ENCODE assay signal across 1 cellular context in the genomic region with DNA sequence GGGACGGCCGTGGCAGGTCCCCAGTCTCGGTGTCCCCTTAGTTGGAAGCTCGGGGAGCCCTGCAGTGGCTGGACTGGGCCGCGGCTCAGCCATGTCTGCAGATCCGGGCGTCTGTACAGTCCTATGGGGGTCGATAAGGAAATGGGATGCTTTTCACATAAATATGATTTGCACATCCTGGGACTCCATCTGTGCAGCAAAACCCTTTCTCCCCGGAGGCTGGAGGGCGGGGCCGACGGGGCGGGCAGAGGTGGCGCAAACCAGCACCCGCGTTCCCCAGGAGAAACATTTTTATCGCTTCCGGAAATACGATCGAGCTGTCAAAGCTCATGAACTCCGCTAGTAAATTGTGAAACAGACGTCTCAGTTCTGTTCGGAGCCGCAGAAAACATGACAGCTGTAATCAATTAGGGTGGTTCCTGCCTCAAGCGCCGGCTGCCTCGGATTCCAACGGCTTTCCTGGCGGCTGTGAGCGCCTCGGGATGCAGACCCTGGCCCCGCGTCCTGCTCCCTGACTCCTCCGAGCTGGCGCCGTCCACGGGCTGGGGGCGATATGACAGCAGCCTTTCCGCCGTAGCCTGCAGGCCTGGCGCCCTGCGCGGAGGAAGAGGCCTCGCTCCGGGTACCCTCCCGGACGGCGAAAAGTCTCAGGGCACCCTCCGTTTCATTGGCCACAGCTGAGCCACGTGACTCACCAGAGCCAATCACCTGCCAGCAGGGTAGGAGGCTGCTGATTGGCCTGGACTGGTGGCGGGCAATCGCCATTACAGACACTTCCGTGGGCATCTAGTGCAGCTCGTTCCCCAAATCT.
TF ChIP-seq lines count a peak whose summit lies in the region.

No MANE protein-coding gene starts in this region.

TF ChIP-seq in K562, 482 proteins besides CTCF, POLR2A, EP300 and RAD21 (continued from another document):
- TF ChIP-seq, protein P1, sequence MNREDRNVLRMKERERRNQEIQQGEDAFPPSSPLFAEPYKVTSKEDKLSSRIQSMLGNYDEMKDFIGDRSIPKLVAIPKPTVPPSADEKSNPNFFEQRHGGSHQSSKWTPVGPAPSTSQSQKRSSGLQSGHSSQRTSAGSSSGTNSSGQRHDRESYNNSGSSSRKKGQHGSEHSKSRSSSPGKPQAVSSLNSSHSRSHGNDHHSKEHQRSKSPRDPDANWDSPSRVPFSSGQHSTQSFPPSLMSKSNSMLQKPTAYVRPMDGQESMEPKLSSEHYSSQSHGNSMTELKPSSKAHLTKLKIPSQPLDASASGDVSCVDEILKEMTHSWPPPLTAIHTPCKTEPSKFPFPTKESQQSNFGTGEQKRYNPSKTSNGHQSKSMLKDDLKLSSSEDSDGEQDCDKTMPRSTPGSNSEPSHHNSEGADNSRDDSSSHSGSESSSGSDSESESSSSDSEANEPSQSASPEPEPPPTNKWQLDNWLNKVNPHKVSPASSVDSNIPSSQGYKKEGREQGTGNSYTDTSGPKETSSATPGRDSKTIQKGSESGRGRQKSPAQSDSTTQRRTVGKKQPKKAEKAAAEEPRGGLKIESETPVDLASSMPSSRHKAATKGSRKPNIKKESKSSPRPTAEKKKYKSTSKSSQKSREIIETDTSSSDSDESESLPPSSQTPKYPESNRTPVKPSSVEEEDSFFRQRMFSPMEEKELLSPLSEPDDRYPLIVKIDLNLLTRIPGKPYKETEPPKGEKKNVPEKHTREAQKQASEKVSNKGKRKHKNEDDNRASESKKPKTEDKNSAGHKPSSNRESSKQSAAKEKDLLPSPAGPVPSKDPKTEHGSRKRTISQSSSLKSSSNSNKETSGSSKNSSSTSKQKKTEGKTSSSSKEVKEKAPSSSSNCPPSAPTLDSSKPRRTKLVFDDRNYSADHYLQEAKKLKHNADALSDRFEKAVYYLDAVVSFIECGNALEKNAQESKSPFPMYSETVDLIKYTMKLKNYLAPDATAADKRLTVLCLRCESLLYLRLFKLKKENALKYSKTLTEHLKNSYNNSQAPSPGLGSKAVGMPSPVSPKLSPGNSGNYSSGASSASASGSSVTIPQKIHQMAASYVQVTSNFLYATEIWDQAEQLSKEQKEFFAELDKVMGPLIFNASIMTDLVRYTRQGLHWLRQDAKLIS (CRISPR knock-in tag; IDR thresholded peaks at IDR 0.05), result no peak
- TF ChIP-seq ZNF445 (CRISPR knock-in tag; IDR thresholded peaks at IDR 0.05; ENCODE audit: low read depth), result no peak
- TF ChIP-seq MEIS2 (IDR thresholded peaks at IDR 0.05; ENCODE audit: partially characterized antibody), result peak; percentile 57
- TF ChIP-seq SIN3A (IDR thresholded peaks at IDR 0.05; ENCODE audit: borderline replicate concordance in 2 of 2, control insufficient read depth in 1 of 2, low read depth in 2 of 2, low read length in 2 of 2), result no peak
- TF ChIP-seq LEF1 (IDR thresholded peaks at IDR 0.05), result no peak
- TF ChIP-seq, protein P2, sequence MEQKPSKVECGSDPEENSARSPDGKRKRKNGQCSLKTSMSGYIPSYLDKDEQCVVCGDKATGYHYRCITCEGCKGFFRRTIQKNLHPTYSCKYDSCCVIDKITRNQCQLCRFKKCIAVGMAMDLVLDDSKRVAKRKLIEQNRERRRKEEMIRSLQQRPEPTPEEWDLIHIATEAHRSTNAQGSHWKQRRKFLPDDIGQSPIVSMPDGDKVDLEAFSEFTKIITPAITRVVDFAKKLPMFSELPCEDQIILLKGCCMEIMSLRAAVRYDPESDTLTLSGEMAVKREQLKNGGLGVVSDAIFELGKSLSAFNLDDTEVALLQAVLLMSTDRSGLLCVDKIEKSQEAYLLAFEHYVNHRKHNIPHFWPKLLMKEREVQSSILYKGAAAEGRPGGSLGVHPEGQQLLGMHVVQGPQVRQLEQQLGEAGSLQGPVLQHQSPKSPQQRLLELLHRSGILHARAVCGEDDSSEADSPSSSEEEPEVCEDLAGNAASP (IDR thresholded peaks at IDR 0.05), result no peak
- TF ChIP-seq, protein P3, sequence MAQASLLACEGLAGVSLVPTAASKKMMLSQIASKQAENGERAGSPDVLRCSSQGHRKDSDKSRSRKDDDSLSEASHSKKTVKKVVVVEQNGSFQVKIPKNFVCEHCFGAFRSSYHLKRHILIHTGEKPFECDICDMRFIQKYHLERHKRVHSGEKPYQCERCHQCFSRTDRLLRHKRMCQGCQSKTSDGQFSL (CRISPR knock-in tag; IDR thresholded peaks at IDR 0.05), result no peak
- TF ChIP-seq, protein P3 (tag; IDR thresholded peaks at IDR 0.05), result no peak
- TF ChIP-seq TRIM24 (IDR thresholded peaks at IDR 0.05), result peak in 1 of 2 experiments; percentile 31; a peak in 1 of 4 replicates
- peak; percentile 73 for TF ChIP-seq POLR2G (IDR thresholded peaks at IDR 0.05; ENCODE audit: low read depth, low read length)
- TF ChIP-seq, protein P4, sequence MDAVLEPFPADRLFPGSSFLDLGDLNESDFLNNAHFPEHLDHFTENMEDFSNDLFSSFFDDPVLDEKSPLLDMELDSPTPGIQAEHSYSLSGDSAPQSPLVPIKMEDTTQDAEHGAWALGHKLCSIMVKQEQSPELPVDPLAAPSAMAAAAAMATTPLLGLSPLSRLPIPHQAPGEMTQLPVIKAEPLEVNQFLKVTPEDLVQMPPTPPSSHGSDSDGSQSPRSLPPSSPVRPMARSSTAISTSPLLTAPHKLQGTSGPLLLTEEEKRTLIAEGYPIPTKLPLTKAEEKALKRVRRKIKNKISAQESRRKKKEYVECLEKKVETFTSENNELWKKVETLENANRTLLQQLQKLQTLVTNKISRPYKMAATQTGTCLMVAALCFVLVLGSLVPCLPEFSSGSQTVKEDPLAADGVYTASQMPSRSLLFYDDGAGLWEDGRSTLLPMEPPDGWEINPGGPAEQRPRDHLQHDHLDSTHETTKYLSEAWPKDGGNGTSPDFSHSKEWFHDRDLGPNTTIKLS (IDR thresholded peaks at IDR 0.05; ENCODE audit: borderline replicate concordance, low read depth), result no peak
- no peak for TF ChIP-seq ZNF124 (CRISPR knock-in tag; IDR thresholded peaks at IDR 0.05)
- no peak for TF ChIP-seq THRAP3 (IDR thresholded peaks at IDR 0.05; ENCODE audit: borderline replicate concordance)
- TF ChIP-seq ESRRA (IDR thresholded peaks at IDR 0.05; ENCODE audit: borderline replicate concordance, low read depth), result no peak
- TF ChIP-seq FOXA3 (CRISPR knock-in tag; conservative IDR thresholded peaks at IDR 0.05 in 1 of 2, IDR thresholded peaks at IDR 0.05 in 1 of 2), result no peak
- TF ChIP-seq FOXP1 (CRISPR knock-in tag; IDR thresholded peaks at IDR 0.05), result no peak
- TF ChIP-seq HDAC3 (IDR thresholded peaks at IDR 0.05; ENCODE audit: borderline replicate concordance, partially characterized antibody), result no peak
- TF ChIP-seq NCOA2 (IDR thresholded peaks at IDR 0.05; ENCODE audit: partially characterized antibody in 2 of 2), result no peak
- TF ChIP-seq, protein P5, sequence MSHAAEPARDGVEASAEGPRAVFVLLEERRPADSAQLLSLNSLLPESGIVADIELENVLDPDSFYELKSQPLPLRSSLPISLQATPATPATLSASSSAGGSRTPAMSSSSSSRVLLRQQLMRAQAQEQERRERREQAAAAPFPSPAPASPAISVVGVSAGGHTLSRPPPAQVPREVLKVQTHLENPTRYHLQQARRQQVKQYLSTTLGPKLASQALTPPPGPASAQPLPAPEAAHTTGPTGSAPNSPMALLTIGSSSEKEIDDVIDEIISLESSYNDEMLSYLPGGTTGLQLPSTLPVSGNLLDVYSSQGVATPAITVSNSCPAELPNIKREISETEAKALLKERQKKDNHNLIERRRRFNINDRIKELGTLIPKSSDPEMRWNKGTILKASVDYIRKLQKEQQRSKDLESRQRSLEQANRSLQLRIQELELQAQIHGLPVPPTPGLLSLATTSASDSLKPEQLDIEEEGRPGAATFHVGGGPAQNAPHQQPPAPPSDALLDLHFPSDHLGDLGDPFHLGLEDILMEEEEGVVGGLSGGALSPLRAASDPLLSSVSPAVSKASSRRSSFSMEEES (CRISPR knock-in tag; IDR thresholded peaks at IDR 0.05), result peak; percentile 73
- no peak for TF ChIP-seq KLF13 (tag; IDR thresholded peaks at IDR 0.05; ENCODE audit: borderline replicate concordance, low read depth)
- TF ChIP-seq PYGO2 (tag; IDR thresholded peaks at IDR 0.05), result no peak
- no peak for TF ChIP-seq PRPF4 (IDR thresholded peaks at IDR 0.05; ENCODE audit: insufficient read depth, low read depth, low read length, poor library complexity, severe bottlenecking)
- no peak for TF ChIP-seq KDM2B (CRISPR knock-in tag; IDR thresholded peaks at IDR 0.05)
- TF ChIP-seq, protein P6, sequence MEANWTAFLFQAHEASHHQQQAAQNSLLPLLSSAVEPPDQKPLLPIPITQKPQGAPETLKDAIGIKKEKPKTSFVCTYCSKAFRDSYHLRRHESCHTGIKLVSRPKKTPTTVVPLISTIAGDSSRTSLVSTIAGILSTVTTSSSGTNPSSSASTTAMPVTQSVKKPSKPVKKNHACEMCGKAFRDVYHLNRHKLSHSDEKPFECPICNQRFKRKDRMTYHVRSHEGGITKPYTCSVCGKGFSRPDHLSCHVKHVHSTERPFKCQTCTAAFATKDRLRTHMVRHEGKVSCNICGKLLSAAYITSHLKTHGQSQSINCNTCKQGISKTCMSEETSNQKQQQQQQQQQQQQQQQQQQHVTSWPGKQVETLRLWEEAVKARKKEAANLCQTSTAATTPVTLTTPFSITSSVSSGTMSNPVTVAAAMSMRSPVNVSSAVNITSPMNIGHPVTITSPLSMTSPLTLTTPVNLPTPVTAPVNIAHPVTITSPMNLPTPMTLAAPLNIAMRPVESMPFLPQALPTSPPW (CRISPR knock-in tag; IDR thresholded peaks at IDR 0.05), result peak; percentile 35; the same call in 1 of the 2 replicates
- TF ChIP-seq ZZZ3 (IDR thresholded peaks at IDR 0.05), result no peak
- TF ChIP-seq CREB1 (IDR thresholded peaks at IDR 0.05), result no peak
- peak; percentile 41; the same call in 1 of the 2 replicates for TF ChIP-seq CREB1 (CRISPR knock-in tag; IDR thresholded peaks at IDR 0.05)
- TF ChIP-seq ZNF408 (CRISPR knock-in tag; IDR thresholded peaks at IDR 0.05; ENCODE audit: low read depth), result no peak
